ENCODE assay signal across 14 cellular contexts in genomic region chr6:56528412-56528841, GRCh38.
DNase-seq lines count a peak whose midpoint lies in the region; ATAC-seq and TF ChIP-seq lines count a peak whose summit lies in the region.
"Had no signal": no experiment of that assay in that cellular context is flagged by ENCODE, and none has a peak within 500 bp of the region (broad histone marks: within the 10 kb centered on the region; RNA-seq: fewer than 3 reads in every experiment).

No MANE protein-coding gene starts in this region.

- H3K36me3 ChIP-seq in left ventricle myocardium inferior (peaks cover 69% of the 10 kb centered on the region), brain microvascular endothelial cell (replicated peaks) (peaks cover 12% of the 10 kb centered on the region), left lung (peaks cover 0 to 22% of the 10 kb centered on the region in 2 donors)

- H3K27ac Mint-ChIP-seq in progenitor cell of endocrine pancreas, result no peak overlapping the region
- H3K27ac Mint-ChIP-seq: activated CD4-positive, alpha-beta memory T cell treated with anti-CD3 and anti-CD28 coated beads, Interleukin-2, amount 10 ng/mL, durations not matched to agents 7 days and 5 days; effector memory CD8-positive, alpha-beta T cell had no signal

- H3K9me3 Mint-ChIP-seq in progenitor cell of endocrine pancreas (ENCODE audit: low read depth), result no peaks in the 10 kb centered on the region
- H3K9me3 Mint-ChIP-seq: activated CD4-positive, alpha-beta memory T cell treated with anti-CD3 and anti-CD28 coated beads, Interleukin-2, amount 10 ng/mL, durations not matched to agents 7 days and 5 days had no signal

- H3K36me3 Mint-ChIP-seq in progenitor cell of endocrine pancreas (ENCODE audit: insufficient read depth), result peaks cover 23% of the 10 kb centered on the region

- TF ChIP-seq POLR2A in GM18505 (IDR thresholded peaks at IDR 0.05; ENCODE audit: borderline replicate concordance, extremely low read depth, insufficient read depth, insufficient read length), result no peak

- no peak for DNase-seq in left ventricle myocardium inferior
- DNase-seq in Right ventricle myocardium inferior (ENCODE audit: missing footprints), result no peak
- peak; percentile 96 for DNase-seq in brain microvascular endothelial cell
- DNase-seq in left lung, result no peak
- no peak for DNase-seq in progenitor cell of endocrine pancreas (ENCODE audit: low spot score, unreplicated experiment)
- DNase-seq in activated CD8-positive, alpha-beta memory T cell treated with anti-CD3 and anti-CD28 coated beads for 24 hours, result no peak
- DNase-seq: 8988T; activated CD4-positive, alpha-beta memory T cell treated with anti-CD3 and anti-CD28 coated beads, Interleukin-2, amount 10 ng/mL, durations not matched to agents 7 days and 5 days; activated naive CD4-positive, alpha-beta T cell treated with anti-CD3 and anti-CD28 coated beads, Interleukin-2, amount 50 U/mL, for 16 hours; effector memory CD8-positive, alpha-beta T cell; MV-4-11; NCI-H526 had no signal

- H3K27me3 ChIP-seq in left ventricle myocardium inferior (ENCODE audit: low read depth) (no peaks in the 10 kb centered on the region), brain microvascular endothelial cell (replicated peaks) (no peaks in the 10 kb centered on the region), left lung (no peaks in the 10 kb centered on the region)

- no peaks in the 10 kb centered on the region for H3K27me3 Mint-ChIP-seq in progenitor cell of endocrine pancreas
- H3K27me3 Mint-ChIP-seq: activated CD4-positive, alpha-beta memory T cell treated with anti-CD3 and anti-CD28 coated beads, Interleukin-2, amount 10 ng/mL, durations not matched to agents 7 days and 5 days; effector memory CD8-positive, alpha-beta T cell had no signal

- H3K4me1 Mint-ChIP-seq in progenitor cell of endocrine pancreas (ENCODE audit: low read depth), result peaks cover 12% of the 10 kb centered on the region
- H3K4me1 Mint-ChIP-seq: activated CD4-positive, alpha-beta memory T cell treated with anti-CD3 and anti-CD28 coated beads, Interleukin-2, amount 10 ng/mL, durations not matched to agents 7 days and 5 days had no signal

- no peaks in the 10 kb centered on the region for H3K9me3 ChIP-seq in left ventricle myocardium inferior (replicated peaks)
- H3K9me3 ChIP-seq in left lung, result no peaks in the 10 kb centered on the region

- ATAC-seq in Right ventricle myocardium inferior (no peak), left lung (peak; percentile 23), GM18505 (IDR thresholded peaks at IDR 0.05; ENCODE audit: unreplicated experiment) (no peak), HG03457 (IDR thresholded peaks at IDR 0.05; ENCODE audit: unreplicated experiment) (no peak)
- ATAC-seq: effector memory CD8-positive, alpha-beta T cell had no signal

- H3K4me3 ChIP-seq in left ventricle myocardium inferior, result no peak overlapping the region
- H3K4me3 ChIP-seq in brain microvascular endothelial cell (ENCODE audit: low read depth, low read length), result no peak overlapping the region
- H3K4me3 ChIP-seq in left lung, result no peak overlapping the region

- H3K27ac ChIP-seq in left ventricle myocardium inferior (replicated peaks) (peak overlapping the region; percentile 59), brain microvascular endothelial cell (peak overlapping the region; percentile 88), left lung (no peak overlapping the region)

- H3K4me1 ChIP-seq in left ventricle myocardium inferior (peaks cover 76% of the 10 kb centered on the region), left lung (peaks cover 0 to 7% of the 10 kb centered on the region in 2 donors)

- TF ChIP-seq CTCF in left ventricle myocardium inferior (IDR thresholded peaks at IDR 0.05; ENCODE audit: borderline replicate concordance) (no peak), brain microvascular endothelial cell (IDR thresholded peaks at IDR 0.05; ENCODE audit: low read depth, low read length, missing control alignments) (no peak), left lung (IDR thresholded peaks at IDR 0.05) (no peak), progenitor cell of endocrine pancreas (IDR thresholded peaks at IDR 0.05; ENCODE audit: unreplicated experiment) (no peak)

- intact Hi-C loops in left ventricle myocardium inferior (cut with micrococcal nuclease) (no loop called here), Right ventricle myocardium inferior (cut with DNase I) (no loop called here), left lung (cut with DNase I) (no loop called here)

- in situ Hi-C loops in brain microvascular endothelial cell (cut with HindIII; ENCODE audit: low pct_ligation_motif_present, low sequenced_read_pairs), result no loop called here

- no peak overlapping the region for H3K4me3 Mint-ChIP-seq in progenitor cell of endocrine pancreas (ENCODE audit: low read depth)
- H3K4me3 Mint-ChIP-seq: activated CD4-positive, alpha-beta memory T cell treated with anti-CD3 and anti-CD28 coated beads, Interleukin-2, amount 10 ng/mL, durations not matched to agents 7 days and 5 days; effector memory CD8-positive, alpha-beta T cell had no signal

Comparison
In these comparisons a context has a peak if more than half of its experiments do, and no peak if none do; other contexts are left out.
1. H3K27ac ChIP-seq: peak in left ventricle myocardium inferior (single experiment) and brain microvascular endothelial cell (single experiment); none in left lung (0 of 2).